Comparison of ENCODE assay signal across 1 cellular context in genomic region chr4:1298461-1298860, GRCh38.
TF ChIP-seq lines count a peak whose summit lies in the region.

No MANE protein-coding gene starts in this region.

TF ChIP-seq in WTC11, 78 proteins besides CTCF, POLR2A, EP300 and RAD21 (continued from another document):
- TF ChIP-seq E2F5 (CRISPR knock-in tag; IDR thresholded peaks at IDR 0.05) (no peak), MAX (CRISPR knock-in tag; IDR thresholded peaks at IDR 0.05) (no peak), GRHL2 (CRISPR knock-in tag; IDR thresholded peaks at IDR 0.05; ENCODE audit: insufficient replicate concordance, severe bottlenecking) (no peak), ZNF671 (CRISPR knock-in tag; IDR thresholded peaks at IDR 0.05) (no peak)
- TF ChIP-seq, protein P1, sequence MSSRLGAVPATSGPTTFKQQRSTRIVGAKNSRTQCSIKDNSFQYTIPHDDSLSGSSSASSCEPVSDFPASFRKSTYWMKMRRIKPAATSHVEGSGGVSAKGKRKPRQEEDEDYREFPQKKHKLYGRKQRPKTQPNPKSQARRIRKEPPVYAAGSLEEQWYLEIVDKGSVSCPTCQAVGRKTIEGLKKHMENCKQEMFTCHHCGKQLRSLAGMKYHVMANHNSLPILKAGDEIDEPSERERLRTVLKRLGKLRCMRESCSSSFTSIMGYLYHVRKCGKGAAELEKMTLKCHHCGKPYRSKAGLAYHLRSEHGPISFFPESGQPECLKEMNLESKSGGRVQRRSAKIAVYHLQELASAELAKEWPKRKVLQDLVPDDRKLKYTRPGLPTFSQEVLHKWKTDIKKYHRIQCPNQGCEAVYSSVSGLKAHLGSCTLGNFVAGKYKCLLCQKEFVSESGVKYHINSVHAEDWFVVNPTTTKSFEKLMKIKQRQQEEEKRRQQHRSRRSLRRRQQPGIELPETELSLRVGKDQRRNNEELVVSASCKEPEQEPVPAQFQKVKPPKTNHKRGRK (CRISPR knock-in tag; IDR thresholded peaks at IDR 0.05; ENCODE audit: borderline replicate concordance): no peak
